ENCODE assay signal across 8 cellular contexts in genomic region chr9:135085830-135086546, GRCh38. TPM values are rescaled to one million over a fixed set of nuclear protein-coding genes. Genes with fewer than 3 reads are reported as not detected.
DNase-seq lines count a peak whose midpoint lies in the region; ATAC-seq, FAIRE-seq and TF ChIP-seq lines count a peak whose summit lies in the region.

No MANE protein-coding gene starts in this region.

- ATAC-seq in A549 (peak; percentile 61 to 85), HG02938 (IDR thresholded peaks at IDR 0.05; ENCODE audit: unreplicated experiment) (no peak)

- TF ChIP-seq RAD21 in A549 (conservative IDR thresholded peaks at IDR 0.05 in 1 of 2, IDR thresholded peaks at IDR 0.05 in 1 of 2) = peak; percentile 97

- POLR2A ChIA-PET in A549 (lab: Yijun Ruan, JAX) = no interaction called here
- POLR2A ChIA-PET in CD8-positive, alpha-beta memory T cell (lab: Charles Lee) = no interaction called here

- no peaks in the 10 kb centered on the region for H3K27me3 ChIP-seq in CD8-positive, alpha-beta memory T cell (ENCODE audit: insufficient read depth, low read length, poor library complexity, severe bottlenecking)

- peaks cover 5% of the 10 kb centered on the region; the same call in 2 of the 3 replicates for H3K4me1 ChIP-seq in A549
- no peaks in the 10 kb centered on the region for H3K4me1 ChIP-seq in CD8-positive, alpha-beta memory T cell (ENCODE audit: insufficient read depth, low read length)

- peak overlapping the region; percentile 94 for H3K4me2 ChIP-seq in A549

- intact Hi-C loops in cardiac septum (cut with DNase I) = loop anchor here (1.0 to 10.0 kb wide), 3 partner anchors 258 to 326 kb away; no protein-coding TSS in a partner anchor
- intact Hi-C loops in posterior vena cava (cut with DNase I) = loop anchor here (2.0 to 10.0 kb wide), 4 partner anchors 259 to 326 kb away; no protein-coding TSS in a partner anchor

- H3K36me3 Mint-ChIP-seq in activated naive CD8-positive, alpha-beta T cell treated with anti-CD3 and anti-CD28 coated beads for 36 hours = no peaks in the 10 kb centered on the region
- H3K36me3 Mint-ChIP-seq in CD8-positive, alpha-beta memory T cell = no peaks in the 10 kb centered on the region

- H3K36me3 ChIP-seq in CD8-positive, alpha-beta memory T cell (ENCODE audit: insufficient read depth, low read length) = no peaks in the 10 kb centered on the region

- TF ChIP-seq CTCF in A549 (IDR thresholded peaks at IDR 0.05) (peak; percentile 90), GM12874 (IDR thresholded peaks at IDR 0.05; ENCODE audit: insufficient read depth, low read depth, low read length) (0 out of 2 replicates have a peak, but pooled peaks have one; percentile 11)

- 23% methylated on average over 23 of the region's 30 CpGs for WGBS in A549 (ENCODE audit: missing lambda C conversion rate)

- CTCF ChIA-PET in A549 (lab: Yijun Ruan, JAX) = interaction anchor here (0.7 to 18.8 kb wide), 57 partner anchors 9 to 637 kb away, joined by 3 to 414 read pairs (median 4); no protein-coding TSS in a partner anchor
- CTCF ChIA-PET in CD8-positive, alpha-beta memory T cell (lab: Charles Lee) = no interaction called here

- H3K27ac Mint-ChIP-seq in activated naive CD8-positive, alpha-beta T cell treated with anti-CD3 and anti-CD28 coated beads for 36 hours = no peak overlapping the region
- no peak overlapping the region for H3K27ac Mint-ChIP-seq in CD8-positive, alpha-beta memory T cell

- no peak overlapping the region for H3K4me3 Mint-ChIP-seq in activated naive CD8-positive, alpha-beta T cell treated with anti-CD3 and anti-CD28 coated beads for 36 hours
- H3K4me3 Mint-ChIP-seq in CD8-positive, alpha-beta memory T cell = no peak overlapping the region

- H3K9me3 ChIP-seq in A549 = no peaks in the 10 kb centered on the region
- no peaks in the 10 kb centered on the region for H3K9me3 ChIP-seq in CD8-positive, alpha-beta memory T cell (ENCODE audit: low read length)

- TF ChIP-seq POLR2A in A549 (IDR thresholded peaks at IDR 0.05; ENCODE audit: low read length) = no peak

- peak overlapping the region in 1 of 2 experiments; percentile 49; a peak in 2 of 6 replicates for H3K27ac ChIP-seq in A549
- no peak overlapping the region for H3K27ac ChIP-seq in CD8-positive, alpha-beta memory T cell (ENCODE audit: low read depth, low read length)

- peak overlapping the region; percentile 33 for H3K4me3 ChIP-seq in A549
- H3K4me3 ChIP-seq in CD8-positive, alpha-beta memory T cell (ENCODE audit: low read length) = no peak overlapping the region

- DNase-seq in A549 (ENCODE audit: low read depth in 1 of 2, low spot score in 1 of 2) = peak; percentile 72 to 81
- peak; percentile 84 for DNase-seq in NCI-H345 (lab: John Stamatoyannopoulos, UW)
- peak; percentile 55 for DNase-seq in activated naive CD8-positive, alpha-beta T cell treated with anti-CD3 and anti-CD28 coated beads for 36 hours
- peak; percentile 82 for DNase-seq in cardiac septum (ENCODE audit: low spot score)
- peak; percentile 92 for DNase-seq in posterior vena cava (ENCODE audit: low spot score)
- no peak for DNase-seq in CD8-positive, alpha-beta memory T cell

- no peaks in the 10 kb centered on the region for H3K9me3 Mint-ChIP-seq in activated naive CD8-positive, alpha-beta T cell treated with anti-CD3 and anti-CD28 coated beads for 36 hours
- no peaks in the 10 kb centered on the region for H3K9me3 Mint-ChIP-seq in CD8-positive, alpha-beta memory T cell

- H3K27me3 Mint-ChIP-seq in activated naive CD8-positive, alpha-beta T cell treated with anti-CD3 and anti-CD28 coated beads for 36 hours = peaks cover 55% of the 10 kb centered on the region
- H3K27me3 Mint-ChIP-seq in CD8-positive, alpha-beta memory T cell = peaks cover 24 to 48% of the 10 kb centered on the region in 2 donors

- peaks cover 3% of the 10 kb centered on the region for H3K4me1 Mint-ChIP-seq in activated naive CD8-positive, alpha-beta T cell treated with anti-CD3 and anti-CD28 coated beads for 36 hours
- peaks cover 4 to 7% (median 6%) of the 10 kb centered on the region in 3 donors for H3K4me1 Mint-ChIP-seq in CD8-positive, alpha-beta memory T cell

- TF ChIP-seq EP300 in A549 (IDR thresholded peaks at IDR 0.05) = no peak

- FAIRE-seq in A549 (lab: Jason Lieb, UNC) = no peak

TF ChIP-seq in A549, 52 proteins besides CTCF, POLR2A, EP300 and RAD21:
- TF ChIP-seq HES2 (IDR thresholded peaks at IDR 0.05) (no peak), CBX8 (IDR thresholded peaks at IDR 0.05) (peak; percentile 76; the same call in 1 of the 2 replicates), ZFP36 (IDR thresholded peaks at IDR 0.05; ENCODE audit: borderline replicate concordance, partially characterized antibody) (peak; percentile 4), SMC3 (IDR thresholded peaks at IDR 0.05) (peak; percentile 90), RNF2 (IDR thresholded peaks at IDR 0.05; ENCODE audit: borderline replicate concordance, low read depth) (peak; percentile 42; the same call in 1 of the 2 replicates), KDM1A (IDR thresholded peaks at IDR 0.05; ENCODE audit: low read depth) (no peak), ZSCAN20 (CRISPR knock-in tag; IDR thresholded peaks at IDR 0.05) (no peak)

RNA-seq across cellular contexts. Expression of gene OLFM1, which starts 1.5 kb away (rescaled TPM):
- polyA plus RNA-seq in A549 (2011; rRNA removed) (2.7 and 3.6 TPM in 2 replicates), A549 (2017; fragmentation: RNase III; extraction: RNeasy Plus Mini Kit Qiagen cat#74134 plus additional on column Dnase treatment) (8.0 to 11.4 TPM (median 10.5 TPM) in 3 replicates)
- polyA plus RNA-seq in A549 (2012; cell fraction: cytosol; rRNA removed) = 3.2 and 4.3 TPM in 2 replicates
- polyA plus RNA-seq in A549 (2012; cell fraction: nucleus; rRNA removed) = 3.4 and 3.8 TPM in 2 replicates
- polyA minus RNA-seq in A549 (2011; rRNA and poly(A)+ RNA removed) = 1.8 and 2.0 TPM in 2 replicates
- not detected for total RNA-seq in activated naive CD8-positive, alpha-beta T cell treated with anti-CD3 and anti-CD28 coated beads for 36 hours
- total RNA-seq in cardiac septum (8.6 TPM), posterior vena cava (10 to 100 TPM; 29.2 to 38.2 TPM)
- not detected for total RNA-seq in CD8-positive, alpha-beta memory T cell
- polyA plus RNA-seq in CD8-positive, alpha-beta memory T cell = not detected

Comparison
In these comparisons a context has a peak if more than half of its experiments do, and no peak if none do; other contexts are left out.
1. DNase-seq: peak in A549 (2 of 2), NCI-H345 (single experiment), activated naive CD8-positive, alpha-beta T cell treated with anti-CD3 and anti-CD28 coated beads for 36 hours (single experiment), cardiac septum (single experiment) and posterior vena cava (single experiment); none in CD8-positive, alpha-beta memory T cell (0 of 5).